20 cellular contexts compared by ENCODE assay signal in the genomic region with DNA sequence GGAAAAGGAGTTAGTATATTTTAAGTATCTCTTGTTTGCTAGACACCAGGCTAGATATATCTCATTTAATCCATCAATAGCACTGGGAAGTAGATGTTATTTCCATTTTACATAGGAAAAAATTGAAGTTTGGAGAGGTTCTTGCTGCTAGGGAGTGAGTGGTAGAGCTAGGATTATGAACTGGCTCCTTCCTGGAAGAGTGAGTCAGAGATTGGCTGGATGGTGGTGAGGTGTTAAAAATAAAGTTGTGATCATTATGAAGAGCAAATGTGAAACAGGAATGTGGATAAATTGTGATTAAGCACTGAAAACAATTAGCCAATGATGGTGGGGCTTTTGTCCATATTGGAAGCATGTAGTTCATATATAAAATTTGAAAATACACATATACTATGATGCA.
DNase-seq lines count a peak whose midpoint lies in the region; ATAC-seq and TF ChIP-seq lines count a peak whose summit lies in the region.
"Had no signal": no experiment of that assay in that cellular context is flagged by ENCODE, and none has a peak within 500 bp of the region (broad histone marks: within the 10 kb centered on the region; RNA-seq: fewer than 3 reads in every experiment).

No MANE protein-coding gene starts in this region.

- DNase-seq in GM03348 (ENCODE audit: low spot score) (peak; percentile 48), RPMI7951 (ENCODE audit: low read depth) (peak; percentile 53), fibroblast of the aortic adventitia (ENCODE audit: low read depth) (peak; percentile 42), stromal cell of bone marrow (ENCODE audit: low read depth) (peak; percentile 25), EL (no peak)
- DNase-seq: AML-193, DND-41, GF-D8, GOT3, NCI-H1048, NCI-H1436 treated with DMSO at 0.1 percent for 48 hours, NCI-H2029, NCI-H2171, NCI-H526 treated with DMSO at 0.1 percent for 48 hours, Peyer's patch had no signal

- ATAC-seq in GM21825 (IDR thresholded peaks at IDR 0.05; ENCODE audit: unreplicated experiment) = no peak
- no peak for ATAC-seq in esophagus mucosa
- ATAC-seq: GM12878, HepG2, Right ventricle myocardium inferior had no signal

- no peak overlapping the region for H3K4me3 ChIP-seq in fibroblast of the aortic adventitia (ENCODE audit: low read depth, low read length)
- H3K4me3 ChIP-seq: GM12878, Peyer's patch had no signal

- no peak for TF ChIP-seq CTCF in fibroblast of the aortic adventitia (IDR thresholded peaks at IDR 0.05; ENCODE audit: insufficient read depth, low read length)
